ENCODE assay signal across 8 cellular contexts in the genomic region with DNA sequence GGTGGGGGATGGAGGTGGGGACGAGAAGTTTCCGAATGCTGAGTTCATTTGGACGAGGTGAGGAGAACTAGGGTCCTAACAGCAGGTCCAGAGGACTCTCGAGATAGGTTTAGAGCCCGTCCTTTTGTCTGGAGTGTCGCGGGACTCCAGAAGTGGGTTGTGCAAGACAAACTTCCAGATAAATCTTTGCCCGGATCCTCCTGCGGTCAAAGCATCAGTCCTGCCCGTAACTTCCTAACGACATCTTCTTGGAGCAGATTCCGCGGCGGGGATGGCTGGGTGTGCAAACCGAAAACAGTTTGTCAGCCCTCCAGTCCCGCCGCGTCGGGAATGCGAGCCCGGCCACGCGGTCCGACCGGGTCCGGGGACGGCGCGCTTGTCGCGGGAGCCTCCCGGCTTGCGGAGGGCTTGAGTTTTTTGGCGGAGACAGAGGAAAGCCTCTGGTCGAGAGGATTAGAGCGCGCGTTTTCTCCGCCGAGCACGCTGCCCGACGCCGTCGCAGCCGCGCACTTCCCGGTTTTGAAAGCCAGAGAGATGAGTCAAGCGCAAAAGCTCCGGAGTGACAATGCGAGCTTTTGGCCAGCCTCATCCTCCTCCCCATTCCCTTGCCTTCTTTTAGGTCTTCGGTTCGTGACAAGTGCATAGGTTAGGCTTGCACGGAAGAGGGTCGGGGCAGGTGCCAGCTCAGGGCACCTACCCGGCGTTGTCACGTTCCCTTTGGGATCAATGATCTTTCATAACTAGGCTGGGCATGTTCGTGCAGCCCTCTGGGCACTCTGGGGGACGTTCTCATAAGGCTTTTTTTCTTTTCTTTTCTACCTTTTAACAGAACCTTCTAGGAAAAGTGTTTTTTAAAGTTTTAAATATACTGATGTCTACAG.
A peak's percentile ranks its signal among the peaks of the same experiment; 100 is the strongest.
DNase-seq lines count a peak whose midpoint lies in the region; ATAC-seq, FAIRE-seq and TF ChIP-seq lines count a peak whose summit lies in the region.

No MANE protein-coding gene starts in this region.

- no peaks in the 10 kb centered on the region for H3K79me2 ChIP-seq in GM23248 (ENCODE audit: insufficient read depth)

- POLR2A ChIA-PET in AG04450 (lab: Yijun Ruan, JAX) = interaction anchor here (0.7 to 1.4 kb wide), 6 partner anchors 92 to 506 kb away, joined by 3 to 18 read pairs (median 4); no protein-coding TSS in a partner anchor

- H3K4me1 ChIP-seq in GM23248 (ENCODE audit: insufficient read depth) (0 out of 2 replicates have a peak, but pooled peaks cover 6% of the 10 kb centered on the region), Peyer's patch (peaks cover 0 to 11% (median 3%) of the 10 kb centered on the region in 4 donors), neutrophil (ENCODE audit: control insufficient read depth in 1 of 2, insufficient read depth in 1 of 2, low read depth in 1 of 2, low read length in 1 of 2) (peaks cover 29 to 30% of the 10 kb centered on the region in 2 experiments), urinary bladder (ENCODE audit: insufficient read depth) (no peaks in the 10 kb centered on the region)

- no peaks in the 10 kb centered on the region for H3K9me3 ChIP-seq in AG04450 (ENCODE audit: control insufficient read depth, insufficient read depth, low read length)
- H3K9me3 ChIP-seq in GM23248 (ENCODE audit: low read depth) = no peaks in the 10 kb centered on the region
- H3K9me3 ChIP-seq in Peyer's patch = no peaks in the 10 kb centered on the region
- H3K9me3 ChIP-seq in neutrophil = no peaks in the 10 kb centered on the region

- CTCF ChIA-PET in AG04450 (lab: Charles Lee) = interaction anchor here (0.5 to 5.9 kb wide), 3 partner anchors 203 to 563 kb away, joined by 3 to 42 read pairs (median 4); no protein-coding TSS in a partner anchor

- peak; percentile 12 to 34 for TF ChIP-seq POLR2A in Peyer's patch (IDR thresholded peaks at IDR 0.05)

- H3K27ac ChIP-seq in AG04450 (ENCODE audit: low read depth, low read length) (peak overlapping the region; percentile 85), GM23248 (peak overlapping the region; percentile 81), Peyer's patch (peak overlapping the region; percentile 70 to 92 (median 82)), neutrophil (peak overlapping the region; percentile 55), urinary bladder (ENCODE audit: low read depth) (peak overlapping the region; percentile 84)

- in situ Hi-C loops in GM23248 (cut with MboI) = loop anchor here (10.0 kb wide), 1 partner anchor 310 kb away; no protein-coding TSS in a partner anchor

- H3K4me2 ChIP-seq in GM23248 (ENCODE audit: unreplicated experiment) = peak overlapping the region; percentile 94

- no peak for FAIRE-seq in frontal cortex (lab: Jason Lieb, UNC)

- no peaks in the 10 kb centered on the region for H4K20me1 ChIP-seq in GM23248 (ENCODE audit: insufficient read depth)

- WGBS in GM23248 (ENCODE audit: low coverage in 1 of 2, low lambda C conversion rate in 2 of 2, missing lambda C conversion rate in 2 of 2), 2 experiments = 1% methylated on average over 60 of the region's 60 CpGs
- 1% methylated on average over 60 of the region's 60 CpGs for WGBS in urinary bladder

- no peaks in the 10 kb centered on the region for H3K9me2 ChIP-seq in GM23248 (ENCODE audit: insufficient read depth)

- DNase-seq in AG04450 (ENCODE audit: low read depth, low spot score) = no peak
- peak; percentile 90 for DNase-seq in GM23248
- DNase-seq in Peyer's patch = peak; percentile 58 to 79 (median 72)
- DNase-seq in activated gamma-delta T cell treated with anti-CD3 and anti-CD28 coated beads, Interleukin-2, amount 50 U/mL, for 16 hours (ENCODE audit: low read depth) = peak; percentile 21
- peak; percentile 39 to 49 for DNase-seq in frontal cortex (ENCODE audit: low spot score in 2 of 2)

- peak overlapping the region; percentile 86 for H2AFZ ChIP-seq in GM23248

- H3K4me3 ChIP-seq in AG04450 (ENCODE audit: low read depth, low read length) (peak overlapping the region; percentile 70), GM23248 (peak overlapping the region; percentile 81), Peyer's patch (peak overlapping the region; percentile 47 to 88 (median 68)), neutrophil (ENCODE audit: low read depth in 1 of 2, low read length in 1 of 2) (peak overlapping the region; percentile 77 to 87), urinary bladder (ENCODE audit: low read depth, low read length) (peak overlapping the region; percentile 64)

- H3K27me3 ChIP-seq in AG04450 (ENCODE audit: control insufficient read depth, insufficient read depth, low read length) = no peaks in the 10 kb centered on the region
- no peaks in the 10 kb centered on the region for H3K27me3 ChIP-seq in GM23248 (replicated peaks; ENCODE audit: insufficient read depth)
- H3K27me3 ChIP-seq in Peyer's patch = peaks cover 0 to 19% of the 10 kb centered on the region in 2 donors
- peaks cover 82% of the 10 kb centered on the region for H3K27me3 ChIP-seq in neutrophil

- TF ChIP-seq CTCF in AG04450 (IDR thresholded peaks at IDR 0.05; ENCODE audit: low read depth, low read length) (no peak), Peyer's patch (IDR thresholded peaks at IDR 0.05) (no peak), neutrophil (IDR thresholded peaks at IDR 0.05) (no peak)

- H3K9ac ChIP-seq in GM23248 = peak overlapping the region; percentile 87

- ATAC-seq in GM18502 (IDR thresholded peaks at IDR 0.05; ENCODE audit: poor library complexity, unreplicated experiment) = no peak

- no peaks in the 10 kb centered on the region for H3K36me3 ChIP-seq in GM23248 (ENCODE audit: low read depth)
- H3K36me3 ChIP-seq in Peyer's patch = no peaks in the 10 kb centered on the region
- H3K36me3 ChIP-seq in neutrophil = no peaks in the 10 kb centered on the region
- H3K36me3 ChIP-seq in urinary bladder (ENCODE audit: insufficient read depth) = no peaks in the 10 kb centered on the region

- peaks cover 10% of the 10 kb centered on the region; the same call in 1 of the 2 replicates for H3F3A ChIP-seq in GM23248 (ENCODE audit: insufficient read depth)
